16 cellular contexts compared by ENCODE assay signal in the genomic region with DNA sequence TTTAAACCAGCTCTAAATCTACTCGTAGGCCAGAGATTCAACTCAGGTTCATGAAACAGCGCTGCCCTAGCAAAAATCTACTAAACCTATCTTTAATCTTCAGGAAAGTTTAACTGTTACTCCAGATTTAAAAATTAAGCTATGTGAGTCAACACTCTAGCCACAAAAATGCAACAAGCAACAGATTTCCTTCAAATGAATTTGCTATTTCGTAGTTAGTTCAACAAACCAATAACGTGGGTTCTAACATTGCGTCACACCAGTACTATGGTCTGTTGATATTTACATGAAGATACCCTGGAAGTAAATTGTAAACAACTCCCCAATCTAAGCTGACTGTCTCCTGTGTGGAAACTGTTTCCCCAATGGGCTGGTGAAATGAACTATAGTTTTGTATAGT.
DNase-seq lines count a peak whose midpoint lies in the region; ATAC-seq, FAIRE-seq and TF ChIP-seq lines count a peak whose summit lies in the region.
"Had no signal": no experiment of that assay in that cellular context is flagged by ENCODE, and none has a peak within 500 bp of the region (broad histone marks: within the 10 kb centered on the region; RNA-seq: fewer than 3 reads in every experiment).

No MANE protein-coding gene starts in this region.

- H3K4me3 ChIP-seq in PC-3 (ENCODE audit: low read length), result no peak overlapping the region
- H3K4me3 ChIP-seq in H1 (ENCODE audit: extremely low read depth in 1 of 4, insufficient read depth in 2 of 4, low read depth in 3 of 4, low read length in 4 of 4), result no peak overlapping the region
- H3K4me3 ChIP-seq: gastrocnemius medialis, PC-9 had no signal

- no peak for TF ChIP-seq POLR2A in H1 (IDR thresholded peaks at IDR 0.05; ENCODE audit: control extremely low read depth in 1 of 2, low read depth in 2 of 2, low read length in 2 of 2)

- no peaks in the 10 kb centered on the region for H3K9me3 ChIP-seq in PC-3 (ENCODE audit: low read length)
- H3K9me3 ChIP-seq in H1 (ENCODE audit: insufficient read depth in 2 of 2, low read depth in 1 of 2, low read length in 1 of 2), result no peaks in the 10 kb centered on the region
- H3K9me3 ChIP-seq: gastrocnemius medialis had no signal

- H4K20me1 ChIP-seq in PC-3 (ENCODE audit: low read length), result no peaks in the 10 kb centered on the region
- H4K20me1 ChIP-seq in H1 (replicated peaks in 1 of 2; ENCODE audit: control insufficient read depth in 1 of 2, insufficient read depth in 2 of 2, low read length in 2 of 2), result no peaks in the 10 kb centered on the region

- no peak overlapping the region for H3K18ac ChIP-seq in H1 (ENCODE audit: extremely low read depth, low read length)

- H2BK120ac ChIP-seq in H1 (replicated peaks; ENCODE audit: low read depth, low read length), result no peak overlapping the region

- no peak overlapping the region for H2BK12ac ChIP-seq in H1 (ENCODE audit: low read depth, low read length)

- TF ChIP-seq CTCF in PC-3 (conservative IDR thresholded peaks at IDR 0.05; ENCODE audit: low read depth, low read length), result no peak
- no peak for TF ChIP-seq CTCF in H1 (IDR thresholded peaks at IDR 0.05; ENCODE audit: control extremely low read depth in 1 of 3, insufficient read depth in 1 of 3, low read depth in 1 of 3, low read length in 3 of 3)

- no peak for ATAC-seq in PC-3
- ATAC-seq in HG02588 (IDR thresholded peaks at IDR 0.05; ENCODE audit: unreplicated experiment), result no peak
- ATAC-seq: activated T-cell treated with anti-CD3 and anti-CD28 coated beads, Interleukin-2, amount 50 U/mL, for 4 hours; gastrocnemius medialis had no signal

- CTCF ChIA-PET in PC-3 (lab: Charles Lee), result no interaction called here
- CTCF ChIA-PET in H1 (lab: Charles Lee; ENCODE audit: partially characterized antibody), result interaction anchor here (0.6 to 1.8 kb wide), 3 partner anchors 12 to 282 kb away, joined by 3 to 4 read pairs (median 3); no protein-coding TSS in a partner anchor

- no peak for FAIRE-seq in H1 (lab: Jason Lieb, UNC)

- no TSS peak for BruUV-seq in PC-3 (replicated peaks; lab: Mats Ljungman, UMichigan)

- H3K23me2 ChIP-seq in H1 (ENCODE audit: low read depth, low read length), result no peaks in the 10 kb centered on the region

- no peak overlapping the region for H3K14ac ChIP-seq in H1 (ENCODE audit: insufficient read length)

- H3K36me3 ChIP-seq in PC-3 (ENCODE audit: low read depth, low read length), result no peaks in the 10 kb centered on the region
- H3K36me3 ChIP-seq in H1 (ENCODE audit: control insufficient read depth in 2 of 4, insufficient read depth in 4 of 4, low read length in 3 of 4), result no peaks in the 10 kb centered on the region; a peak in 1 of 8 replicates
- H3K36me3 ChIP-seq: gastrocnemius medialis had no signal

- H3K27me3 ChIP-seq in PC-3 (ENCODE audit: low read length) (no peaks in the 10 kb centered on the region), H1 (replicated peaks in 1 of 4; ENCODE audit: control insufficient read depth in 3 of 4, extremely low read depth in 1 of 4, insufficient read depth in 3 of 4, low read length in 3 of 4) (no peaks in the 10 kb centered on the region)
- H3K27me3 ChIP-seq: gastrocnemius medialis had no signal

- H2BK20ac ChIP-seq in H1 (ENCODE audit: low read length), result no peak overlapping the region

- H3K27ac ChIP-seq in PC-3 (ENCODE audit: low read length) (no peak overlapping the region), H1 (ENCODE audit: low read depth, low read length) (no peak overlapping the region)
- H3K27ac ChIP-seq: gastrocnemius medialis, PC-9 had no signal

- H4K5ac ChIP-seq in H1 (ENCODE audit: insufficient read length, low read depth, low read length), result no peak overlapping the region

- no peaks in the 10 kb centered on the region for H3F3A ChIP-seq in PC-3 (ENCODE audit: low read length, unreplicated experiment)

- H3K4me2 ChIP-seq in PC-3 (ENCODE audit: low read length) (no peak overlapping the region), H1 (ENCODE audit: insufficient read depth in 1 of 2, low read depth in 2 of 2, low read length in 2 of 2) (no peak overlapping the region)
- H3K4me2 ChIP-seq: PC-9 had no signal

- intact Hi-C loops in PC-3 (cut with micrococcal nuclease), result loop anchor here (5.0 kb wide), 1 partner anchor 113 kb away; no protein-coding TSS in a partner anchor

- DNase-seq in EL (peak; percentile 64), PC-3 (peak; percentile 53), H1 (ENCODE audit: low read depth in 1 of 2, low spot score in 2 of 2) (no peak), non-pigmented ciliary epithelial cell (ENCODE audit: low read depth) (peak; percentile 72), SW480 (ENCODE audit: low spot score) (no peak), hypothalamus (lab: John Stamatoyannopoulos, UW) (no peak), CD1c-positive myeloid dendritic cell (ENCODE audit: extremely low spot score) (no peak)
- DNase-seq: activated CD4-positive, alpha-beta T cell treated with anti-CD3 and anti-CD28 coated beads for 4 hours; activated T-cell treated with anti-CD3 and anti-CD28 coated beads, Interleukin-2, amount 50 U/mL, for 4 hours; gastrocnemius medialis; naive B cell; NCI-H1105; NCI-H446; PC-9; T-helper 2 cell had no signal

- H4K91ac ChIP-seq in H1 (replicated peaks; ENCODE audit: insufficient read length, low read length), result no peak overlapping the region

- H3K9me2 ChIP-seq in PC-3 (replicated peaks; ENCODE audit: low read length), result no peaks in the 10 kb centered on the region

- H2AFZ ChIP-seq in PC-3 (ENCODE audit: low read length) (no peak overlapping the region), H1 (ENCODE audit: low read length) (no peak overlapping the region)
- H2AFZ ChIP-seq: PC-9 had no signal

- no peak for TF ChIP-seq EP300 in H1 (IDR thresholded peaks at IDR 0.05; ENCODE audit: borderline replicate concordance in 1 of 2, low read depth in 2 of 2, low read length in 2 of 2)

- H3K79me2 ChIP-seq in PC-3 (ENCODE audit: low read length) (no peaks in the 10 kb centered on the region), H1 (ENCODE audit: control insufficient read depth in 1 of 2, insufficient read depth in 2 of 2, low read length in 2 of 2) (no peaks in the 10 kb centered on the region)

- no peak overlapping the region for H3K56ac ChIP-seq in H1 (replicated peaks; ENCODE audit: insufficient read length, low read depth, low read length)

- WGBS in H1 (ENCODE audit: extremely low coverage in 1 of 2, insufficient coverage in 1 of 2, insufficient read length in 1 of 2, insufficient replicate concordance in 2 of 2, low coverage in 1 of 2, low lambda C conversion rate in 2 of 2, missing lambda C conversion rate in 1 of 2), 2 experiments, result 92% methylated on average over 5 of the region's 5 CpGs; no CpG with 5 or more reads in 1 of the 2 experiments

- H2BK5ac ChIP-seq in H1 (ENCODE audit: low read depth, low read length), result no peak overlapping the region

- no peak overlapping the region for H3K4ac ChIP-seq in H1 (replicated peaks; ENCODE audit: insufficient read length, low read depth, low read length)

- H3K9ac ChIP-seq in PC-3 (ENCODE audit: low read length), result no peak overlapping the region
- H3K9ac ChIP-seq in H1 (replicated peaks in 1 of 4; ENCODE audit: extremely low read depth in 1 of 4, low read depth in 3 of 4, low read length in 3 of 4), result no peak overlapping the region

- POLR2A ChIA-PET in PC-3 (lab: Charles Lee; ENCODE audit: unreplicated experiment) (no interaction called here), H1 (lab: Charles Lee; ENCODE audit: partially characterized antibody) (interaction anchor here (0.7 kb wide), 1 partner anchor 19 kb away, joined by 3 read pairs; no protein-coding TSS in a partner anchor)

- no peak overlapping the region for H4K8ac ChIP-seq in H1 (ENCODE audit: extremely low read depth, insufficient read depth, low read length)

- H2BK15ac ChIP-seq in H1 (ENCODE audit: low read length), result no peak overlapping the region

- H2AK5ac ChIP-seq in H1 (ENCODE audit: low read depth, low read length), result no peak overlapping the region

- H3K23ac ChIP-seq in H1 (ENCODE audit: insufficient read length), result no peak overlapping the region

- H3K4me1 ChIP-seq in PC-3 (ENCODE audit: insufficient read depth, low read length) (peaks cover 40% of the 10 kb centered on the region), H1 (replicated peaks in 1 of 4; ENCODE audit: control insufficient read depth in 3 of 4, insufficient read depth in 4 of 4, low read length in 3 of 4) (peaks cover 0 to 2% (median 0%) of the 10 kb centered on the region in 4 experiments; a peak in 2 of 7 replicates)

- TF ChIP-seq RAD21 in H1 (IDR thresholded peaks at IDR 0.05 in 1 of 2, conservative IDR thresholded peaks at IDR 0.05 in 1 of 2; ENCODE audit: low read depth in 2 of 2, low read length in 2 of 2), result no peak

- H3K79me1 ChIP-seq in H1 (ENCODE audit: low read depth, low read length), result no peaks in the 10 kb centered on the region

TF ChIP-seq in H1, 55 proteins besides CTCF, POLR2A, EP300 and RAD21:
- TF ChIP-seq SIN3A (conservative IDR thresholded peaks at IDR 0.05 in 1 of 2, IDR thresholded peaks at IDR 0.05 in 1 of 2; ENCODE audit: low read depth in 1 of 2, low read length in 2 of 2) (no peak), CEBPB (IDR thresholded peaks at IDR 0.05; ENCODE audit: low read depth, low read length) (peak; percentile 69; the same call in 1 of the 2 replicates), SP2 (IDR thresholded peaks at IDR 0.05; ENCODE audit: low read length) (no peak)
- TF ChIP-seq, protein P1, sequence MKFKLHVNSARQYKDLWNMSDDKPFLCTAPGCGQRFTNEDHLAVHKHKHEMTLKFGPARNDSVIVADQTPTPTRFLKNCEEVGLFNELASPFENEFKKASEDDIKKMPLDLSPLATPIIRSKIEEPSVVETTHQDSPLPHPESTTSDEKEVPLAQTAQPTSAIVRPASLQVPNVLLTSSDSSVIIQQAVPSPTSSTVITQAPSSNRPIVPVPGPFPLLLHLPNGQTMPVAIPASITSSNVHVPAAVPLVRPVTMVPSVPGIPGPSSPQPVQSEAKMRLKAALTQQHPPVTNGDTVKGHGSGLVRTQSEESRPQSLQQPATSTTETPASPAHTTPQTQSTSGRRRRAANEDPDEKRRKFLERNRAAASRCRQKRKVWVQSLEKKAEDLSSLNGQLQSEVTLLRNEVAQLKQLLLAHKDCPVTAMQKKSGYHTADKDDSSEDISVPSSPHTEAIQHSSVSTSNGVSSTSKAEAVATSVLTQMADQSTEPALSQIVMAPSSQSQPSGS (IDR thresholded peaks at IDR 0.05; ENCODE audit: low read length), result no peak

Comparison
In these comparisons a context has a peak if more than half of its experiments do, and no peak if none do; other contexts are left out.
1. DNase-seq: peak in EL (single experiment), PC-3 (single experiment) and non-pigmented ciliary epithelial cell (single experiment); none in H1 (0 of 2), SW480 (single experiment), hypothalamus (0 of 51) and CD1c-positive myeloid dendritic cell (single experiment).